Comparison of ENCODE assay signal across 1 cellular context in genomic region chr13:108663710-108664109, GRCh38.
TF ChIP-seq lines count a peak whose summit lies in the region.

No MANE protein-coding gene starts in this region.

TF ChIP-seq in GM12878, 131 proteins besides CTCF, POLR2A, EP300 and RAD21 (continued from another document):
- peak; percentile 80; the same call in 1 of the 2 replicates for TF ChIP-seq PKNOX1 (IDR thresholded peaks at IDR 0.05)
- TF ChIP-seq, protein P1, sequence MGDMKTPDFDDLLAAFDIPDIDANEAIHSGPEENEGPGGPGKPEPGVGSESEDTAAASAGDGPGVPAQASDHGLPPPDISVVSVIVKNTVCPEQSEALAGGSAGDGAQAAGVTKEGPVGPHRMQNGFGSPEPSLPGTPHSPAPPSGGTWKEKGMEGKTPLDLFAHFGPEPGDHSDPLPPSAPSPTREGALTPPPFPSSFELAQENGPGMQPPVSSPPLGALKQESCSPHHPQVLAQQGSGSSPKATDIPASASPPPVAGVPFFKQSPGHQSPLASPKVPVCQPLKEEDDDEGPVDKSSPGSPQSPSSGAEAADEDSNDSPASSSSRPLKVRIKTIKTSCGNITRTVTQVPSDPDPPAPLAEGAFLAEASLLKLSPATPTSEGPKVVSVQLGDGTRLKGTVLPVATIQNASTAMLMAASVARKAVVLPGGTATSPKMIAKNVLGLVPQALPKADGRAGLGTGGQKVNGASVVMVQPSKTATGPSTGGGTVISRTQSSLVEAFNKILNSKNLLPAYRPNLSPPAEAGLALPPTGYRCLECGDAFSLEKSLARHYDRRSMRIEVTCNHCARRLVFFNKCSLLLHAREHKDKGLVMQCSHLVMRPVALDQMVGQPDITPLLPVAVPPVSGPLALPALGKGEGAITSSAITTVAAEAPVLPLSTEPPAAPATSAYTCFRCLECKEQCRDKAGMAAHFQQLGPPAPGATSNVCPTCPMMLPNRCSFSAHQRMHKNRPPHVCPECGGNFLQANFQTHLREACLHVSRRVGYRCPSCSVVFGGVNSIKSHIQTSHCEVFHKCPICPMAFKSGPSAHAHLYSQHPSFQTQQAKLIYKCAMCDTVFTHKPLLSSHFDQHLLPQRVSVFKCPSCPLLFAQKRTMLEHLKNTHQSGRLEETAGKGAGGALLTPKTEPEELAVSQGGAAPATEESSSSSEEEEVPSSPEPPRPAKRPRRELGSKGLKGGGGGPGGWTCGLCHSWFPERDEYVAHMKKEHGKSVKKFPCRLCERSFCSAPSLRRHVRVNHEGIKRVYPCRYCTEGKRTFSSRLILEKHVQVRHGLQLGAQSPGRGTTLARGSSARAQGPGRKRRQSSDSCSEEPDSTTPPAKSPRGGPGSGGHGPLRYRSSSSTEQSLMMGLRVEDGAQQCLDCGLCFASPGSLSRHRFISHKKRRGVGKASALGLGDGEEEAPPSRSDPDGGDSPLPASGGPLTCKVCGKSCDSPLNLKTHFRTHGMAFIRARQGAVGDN (IDR thresholded peaks at IDR 0.05) = peak; percentile 52; the same call in 1 of the 2 replicates
- TF ChIP-seq ATF7 (IDR thresholded peaks at IDR 0.05; ENCODE audit: low read depth) = 0 out of 2 replicates have a peak, but pooled peaks have one; percentile 24
- TF ChIP-seq NR2F1 (conservative IDR thresholded peaks at IDR 0.05) = peak; percentile 71
- no peak for TF ChIP-seq BHLHE40 (IDR thresholded peaks at IDR 0.05; ENCODE audit: borderline replicate concordance in 1 of 2, low read depth in 2 of 2, low read length in 1 of 2)
- peak; percentile 38; the same call in 1 of the 2 replicates for TF ChIP-seq MTA2 (IDR thresholded peaks at IDR 0.05; ENCODE audit: low read depth)
- TF ChIP-seq STAT1 (conservative IDR thresholded peaks at IDR 0.05) = no peak
TF ChIP-seq in GM12878: peak in this region for 7.
